ENCODE assay signal across 14 cellular contexts in the genomic region with DNA sequence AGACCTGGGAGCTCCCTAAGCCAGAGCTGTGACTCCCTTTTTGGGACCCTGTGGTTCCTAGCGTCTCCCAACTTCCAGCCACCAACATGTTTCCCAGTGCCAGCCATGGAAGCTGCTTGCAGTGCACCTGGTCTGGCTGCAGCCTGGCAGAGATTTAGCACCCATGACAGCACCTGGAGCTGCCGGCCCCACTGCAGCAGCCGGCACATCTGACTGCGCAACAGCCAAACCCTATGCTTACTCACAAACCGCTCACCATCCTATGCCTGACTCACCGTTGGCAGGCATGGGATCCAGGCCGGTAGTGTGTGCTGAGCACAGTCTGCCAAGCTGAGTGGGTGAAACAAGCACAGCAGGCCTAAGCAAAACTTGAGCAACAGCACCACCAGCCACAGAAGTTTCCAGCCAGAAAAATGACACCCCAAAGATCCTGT.
A peak's percentile ranks its signal among the peaks of the same experiment; 100 is the strongest.
DNase-seq lines count a peak whose midpoint lies in the region; ATAC-seq and TF ChIP-seq lines count a peak whose summit lies in the region.
"Had no signal": no experiment of that assay in that cellular context is flagged by ENCODE, and none has a peak within 500 bp of the region (broad histone marks: within the 10 kb centered on the region; RNA-seq: fewer than 3 reads in every experiment).

No MANE protein-coding gene starts in this region.

- H3K27ac ChIP-seq in gastrocnemius medialis, result no peak overlapping the region

- DNase-seq in AG08395 (ENCODE audit: low spot score) (peak; percentile 43), LHCN-M2 (ENCODE audit: low read depth) (peak; percentile 7), astrocyte of the hippocampus (ENCODE audit: low read depth, low spot score) (peak; percentile 61), iPS-NIHi11 (ENCODE audit: low spot score) (peak; percentile 13), NCI-H510A (lab: John Stamatoyannopoulos, UW) (no peak), cerebellum (ENCODE audit: low spot score) (no peak), gastrocnemius medialis (no peak)
- no peak for DNase-seq in activated CD8-positive, alpha-beta memory T cell treated with anti-CD3 and anti-CD28 coated beads, Interleukin-2, amount 50 U/mL, for 48 hours
- DNase-seq: activated CD4-positive, alpha-beta T cell treated with anti-CD3 and anti-CD28 coated beads, Interleukin-2, amount 50 U/mL, for 48 hours; activated naive CD4-positive, alpha-beta T cell treated with anti-CD3 and anti-CD28 coated beads, Interleukin-2, amount 10 ng/mL, durations not matched to agents 7 days and 5 days; cortex of kidney; Kasumi-1; NCI-H526 treated with DMSO at 0.1 percent for 48 hours; T-cell had no signal

- no peak for TF ChIP-seq CTCF in gastrocnemius medialis (IDR thresholded peaks at IDR 0.05 in 4 of 5, conservative IDR thresholded peaks at IDR 0.05 in 1 of 5)

- ATAC-seq in gastrocnemius medialis, result no peak
- ATAC-seq: T-cell had no signal

- intact Hi-C loops in gastrocnemius medialis (cut with DNase I; ENCODE audit: low total_unique reads), result no loop called here

- H3K4me3 ChIP-seq in gastrocnemius medialis, result no peak overlapping the region

- TF ChIP-seq POLR2A in gastrocnemius medialis (IDR thresholded peaks at IDR 0.05), result no peak

- H3K4me1 ChIP-seq in gastrocnemius medialis, result no peaks in the 10 kb centered on the region

- no peaks in the 10 kb centered on the region for H3K36me3 ChIP-seq in gastrocnemius medialis

- H3K9me3 ChIP-seq in gastrocnemius medialis, result no peaks in the 10 kb centered on the region

- no peaks in the 10 kb centered on the region for H3K27me3 ChIP-seq in gastrocnemius medialis

- in situ Hi-C loops in gastrocnemius medialis (cut with MboI; ENCODE audit: low sequenced_read_pairs in 4 of 4), result no loop called here

Comparison
In these comparisons a context has a peak if more than half of its experiments do, and no peak if none do; other contexts are left out.
1. DNase-seq: peak in AG08395 (single experiment), LHCN-M2 (single experiment), astrocyte of the hippocampus (single experiment) and iPS-NIHi11 (single experiment); none in activated CD8-positive, alpha-beta memory T cell treated with anti-CD3 and anti-CD28 coated beads, Interleukin-2, amount 50 U/mL, for 48 hours (single experiment), NCI-H510A (single experiment), cerebellum (single experiment) and gastrocnemius medialis (0 of 2).